Comparison of ENCODE assay signal across 9 cellular contexts in the genomic region with DNA sequence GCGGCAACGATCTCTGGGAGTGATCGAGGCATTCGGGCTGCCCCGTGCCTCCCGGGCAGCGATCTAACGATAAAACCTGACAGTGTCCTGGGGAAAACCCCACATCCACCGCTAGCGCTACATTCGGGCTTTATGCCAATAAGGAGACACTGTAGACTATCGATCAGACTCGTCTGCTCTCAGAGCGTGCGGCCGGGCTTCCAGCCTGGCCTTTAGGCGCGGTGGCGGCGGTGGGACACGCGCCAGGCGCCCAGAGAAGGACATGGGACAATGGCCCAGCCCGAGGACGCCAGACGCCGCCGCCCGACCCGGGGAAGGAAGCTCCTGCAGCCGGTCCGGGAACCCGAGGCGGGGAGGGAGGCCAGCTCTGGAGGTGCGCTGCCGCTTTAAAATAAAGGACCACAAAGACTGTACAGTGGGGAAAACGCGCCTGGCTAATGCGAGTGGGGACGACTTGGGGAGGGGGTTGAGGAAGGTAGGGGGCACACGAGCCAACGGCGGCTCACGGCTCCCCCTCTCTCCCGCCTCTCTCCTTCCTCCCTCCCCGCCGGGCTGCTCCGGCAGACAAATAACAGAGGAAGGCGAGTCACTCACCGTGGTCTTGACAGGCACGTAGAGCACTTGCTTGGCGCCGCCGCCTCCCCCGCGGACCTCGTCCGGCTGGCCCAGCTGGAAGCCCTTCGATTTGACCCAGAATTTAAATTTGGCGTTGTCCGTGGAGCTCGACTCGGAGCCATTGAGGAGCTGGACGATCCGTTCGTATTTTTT. TPM values are rescaled to one million over a fixed set of nuclear protein-coding genes. Genes with fewer than 3 reads are reported as not detected.
DNase-seq lines count a peak whose midpoint lies in the region; FAIRE-seq and TF ChIP-seq lines count a peak whose summit lies in the region.
"Had no signal": no experiment of that assay in that cellular context is flagged by ENCODE, and none has a peak within 500 bp of the region (broad histone marks: within the 10 kb centered on the region; RNA-seq: fewer than 3 reads in every experiment).

No MANE protein-coding gene starts in this region.

- intact Hi-C loops in transverse colon (cut with DNase I; ENCODE audit: low total_unique reads) = no loop called here

- H3K27me3 Mint-ChIP-seq in activated T-cell treated with anti-CD3 and anti-CD28 coated beads, Interleukin-2, amount 50 U/mL, for 24 hours = peaks cover 45% of the 10 kb centered on the region

- no peak overlapping the region for H3K27ac Mint-ChIP-seq in activated T-cell treated with anti-CD3 and anti-CD28 coated beads, Interleukin-2, amount 50 U/mL, for 24 hours

- H3K9me3 Mint-ChIP-seq in activated T-cell treated with anti-CD3 and anti-CD28 coated beads, Interleukin-2, amount 50 U/mL, for 24 hours = peaks cover 2% of the 10 kb centered on the region

- no peaks in the 10 kb centered on the region for H3K36me3 Mint-ChIP-seq in activated T-cell treated with anti-CD3 and anti-CD28 coated beads, Interleukin-2, amount 50 U/mL, for 24 hours (ENCODE audit: low read depth)

- no peak for FAIRE-seq in frontal cortex (lab: Jason Lieb, UNC)

- H3K4me3 ChIP-seq in liver (ENCODE audit: low read depth in 1 of 3, low read length in 3 of 3) = peak overlapping the region in 2 of 3 donors; percentile 29 to 34
- H3K4me3 ChIP-seq in transverse colon = peak overlapping the region; percentile 10 to 55 (median 28)

- peaks cover 5% of the 10 kb centered on the region for H3K4me1 Mint-ChIP-seq in activated T-cell treated with anti-CD3 and anti-CD28 coated beads, Interleukin-2, amount 50 U/mL, for 24 hours (ENCODE audit: low read depth)

- no peak overlapping the region for H3K27ac ChIP-seq in liver (ENCODE audit: low read depth in 1 of 2, low read length in 2 of 2)
- H3K27ac ChIP-seq in transverse colon = no peak overlapping the region

- TF ChIP-seq RAD21 in liver (IDR thresholded peaks at IDR 0.05) = no peak

- H3K4me1 ChIP-seq in liver (ENCODE audit: control insufficient read depth in 4 of 4, insufficient read depth in 4 of 4, low read length in 3 of 4) (peaks cover 8 to 33% (median 31%) of the 10 kb centered on the region in 4 donors), transverse colon (peaks cover 0 to 33% (median 28%) of the 10 kb centered on the region in 4 donors)

- 2% methylated on average over 66 of the region's 66 CpGs for WGBS in liver
- 2% methylated on average over 61 of the region's 66 CpGs; no CpG with 5 or more reads in 1 of the 2 donors for WGBS in transverse colon (ENCODE audit: low coverage in 1 of 2), 2 donors

- no peak overlapping the region for H3K9ac ChIP-seq in liver (ENCODE audit: low read depth in 1 of 2, low read length in 2 of 2)

- DNase-seq in NCI-H1417 (lab: John Stamatoyannopoulos, UW) (peak; percentile 41 to 94 (median 94)), NCI-H1417 treated with DMSO at 0.1 percent for 48 hours (lab: John Stamatoyannopoulos, UW) (no peak), NCI-H2171 treated with DMSO at 0.1 percent for 48 hours (lab: John Stamatoyannopoulos, UW) (peak; percentile 76), cerebellum (ENCODE audit: low spot score) (peak; percentile 55), transverse colon (no peak), frontal cortex (ENCODE audit: low spot score in 2 of 2) (no peak)
- no peak for DNase-seq in activated T-cell treated with anti-CD3 and anti-CD28 coated beads, Interleukin-2, amount 50 U/mL, for 24 hours

- TF ChIP-seq POLR2A in transverse colon (IDR thresholded peaks at IDR 0.05) = no peak

- H3K4me3 Mint-ChIP-seq in activated T-cell treated with anti-CD3 and anti-CD28 coated beads, Interleukin-2, amount 50 U/mL, for 24 hours = no peak overlapping the region

- no peaks in the 10 kb centered on the region for H3K9me3 ChIP-seq in liver (ENCODE audit: control insufficient read depth in 4 of 4, low read length in 3 of 4)
- no peaks in the 10 kb centered on the region for H3K9me3 ChIP-seq in transverse colon

- in situ Hi-C loops in transverse colon (cut with MboI; ENCODE audit: low pct_ligation_motif_present in 1 of 4, low pct_unique_long_range_greater_than_20kb in 1 of 4, low sequenced_read_pairs in 3 of 4) = no loop called here

- H3K27me3 ChIP-seq in liver (ENCODE audit: control insufficient read depth in 4 of 4, insufficient read depth in 4 of 4, low read length in 3 of 4) (peaks cover 0 to 11% (median 7%) of the 10 kb centered on the region in 4 donors), transverse colon (peaks cover 75% of the 10 kb centered on the region)

- no peaks in the 10 kb centered on the region for H3K36me3 ChIP-seq in liver (ENCODE audit: control insufficient read depth in 4 of 4, insufficient read depth in 3 of 4, low read depth in 1 of 4, low read length in 3 of 4)
- no peaks in the 10 kb centered on the region for H3K36me3 ChIP-seq in transverse colon

- TF ChIP-seq EP300 in transverse colon (IDR thresholded peaks at IDR 0.05; ENCODE audit: low read depth) = no peak

- TF ChIP-seq CTCF in liver (IDR thresholded peaks at IDR 0.05; ENCODE audit: low read depth, low read length, missing input control) = no peak
- no peak for TF ChIP-seq CTCF in transverse colon (IDR thresholded peaks at IDR 0.05)

TF ChIP-seq in liver, 16 proteins besides CTCF, POLR2A, EP300 and RAD21:
- TF ChIP-seq YY1 (IDR thresholded peaks at IDR 0.05) = no peak
- TF ChIP-seq TAF1 (conservative IDR thresholded peaks at IDR 0.05) = no peak
- TF ChIP-seq SP1 (IDR thresholded peaks at IDR 0.05) = no peak
- TF ChIP-seq HNF4A (conservative IDR thresholded peaks at IDR 0.05) = no peak
- no peak for TF ChIP-seq FOXA2 (IDR thresholded peaks at IDR 0.05)
- TF ChIP-seq, protein P1, sequence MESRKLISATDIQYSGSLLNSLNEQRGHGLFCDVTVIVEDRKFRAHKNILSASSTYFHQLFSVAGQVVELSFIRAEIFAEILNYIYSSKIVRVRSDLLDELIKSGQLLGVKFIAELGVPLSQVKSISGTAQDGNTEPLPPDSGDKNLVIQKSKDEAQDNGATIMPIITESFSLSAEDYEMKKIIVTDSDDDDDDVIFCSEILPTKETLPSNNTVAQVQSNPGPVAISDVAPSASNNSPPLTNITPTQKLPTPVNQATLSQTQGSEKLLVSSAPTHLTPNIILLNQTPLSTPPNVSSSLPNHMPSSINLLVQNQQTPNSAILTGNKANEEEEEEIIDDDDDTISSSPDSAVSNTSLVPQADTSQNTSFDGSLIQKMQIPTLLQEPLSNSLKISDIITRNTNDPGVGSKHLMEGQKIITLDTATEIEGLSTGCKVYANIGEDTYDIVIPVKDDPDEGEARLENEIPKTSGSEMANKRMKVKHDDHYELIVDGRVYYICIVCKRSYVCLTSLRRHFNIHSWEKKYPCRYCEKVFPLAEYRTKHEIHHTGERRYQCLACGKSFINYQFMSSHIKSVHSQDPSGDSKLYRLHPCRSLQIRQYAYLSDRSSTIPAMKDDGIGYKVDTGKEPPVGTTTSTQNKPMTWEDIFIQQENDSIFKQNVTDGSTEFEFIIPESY (IDR thresholded peaks at IDR 0.05) = no peak
- no peak for TF ChIP-seq RXRA (IDR thresholded peaks at IDR 0.05)
- TF ChIP-seq, protein P2, sequence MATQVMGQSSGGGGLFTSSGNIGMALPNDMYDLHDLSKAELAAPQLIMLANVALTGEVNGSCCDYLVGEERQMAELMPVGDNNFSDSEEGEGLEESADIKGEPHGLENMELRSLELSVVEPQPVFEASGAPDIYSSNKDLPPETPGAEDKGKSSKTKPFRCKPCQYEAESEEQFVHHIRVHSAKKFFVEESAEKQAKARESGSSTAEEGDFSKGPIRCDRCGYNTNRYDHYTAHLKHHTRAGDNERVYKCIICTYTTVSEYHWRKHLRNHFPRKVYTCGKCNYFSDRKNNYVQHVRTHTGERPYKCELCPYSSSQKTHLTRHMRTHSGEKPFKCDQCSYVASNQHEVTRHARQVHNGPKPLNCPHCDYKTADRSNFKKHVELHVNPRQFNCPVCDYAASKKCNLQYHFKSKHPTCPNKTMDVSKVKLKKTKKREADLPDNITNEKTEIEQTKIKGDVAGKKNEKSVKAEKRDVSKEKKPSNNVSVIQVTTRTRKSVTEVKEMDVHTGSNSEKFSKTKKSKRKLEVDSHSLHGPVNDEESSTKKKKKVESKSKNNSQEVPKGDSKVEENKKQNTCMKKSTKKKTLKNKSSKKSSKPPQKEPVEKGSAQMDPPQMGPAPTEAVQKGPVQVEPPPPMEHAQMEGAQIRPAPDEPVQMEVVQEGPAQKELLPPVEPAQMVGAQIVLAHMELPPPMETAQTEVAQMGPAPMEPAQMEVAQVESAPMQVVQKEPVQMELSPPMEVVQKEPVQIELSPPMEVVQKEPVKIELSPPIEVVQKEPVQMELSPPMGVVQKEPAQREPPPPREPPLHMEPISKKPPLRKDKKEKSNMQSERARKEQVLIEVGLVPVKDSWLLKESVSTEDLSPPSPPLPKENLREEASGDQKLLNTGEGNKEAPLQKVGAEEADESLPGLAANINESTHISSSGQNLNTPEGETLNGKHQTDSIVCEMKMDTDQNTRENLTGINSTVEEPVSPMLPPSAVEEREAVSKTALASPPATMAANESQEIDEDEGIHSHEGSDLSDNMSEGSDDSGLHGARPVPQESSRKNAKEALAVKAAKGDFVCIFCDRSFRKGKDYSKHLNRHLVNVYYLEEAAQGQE (IDR thresholded peaks at IDR 0.05) = no peak
- TF ChIP-seq, protein P3, sequence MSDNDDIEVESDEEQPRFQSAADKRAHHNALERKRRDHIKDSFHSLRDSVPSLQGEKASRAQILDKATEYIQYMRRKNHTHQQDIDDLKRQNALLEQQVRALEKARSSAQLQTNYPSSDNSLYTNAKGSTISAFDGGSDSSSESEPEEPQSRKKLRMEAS (IDR thresholded peaks at IDR 0.05) = no peak
- TF ChIP-seq FOXA1 (IDR thresholded peaks at IDR 0.05) = no peak
- TF ChIP-seq, protein P4, sequence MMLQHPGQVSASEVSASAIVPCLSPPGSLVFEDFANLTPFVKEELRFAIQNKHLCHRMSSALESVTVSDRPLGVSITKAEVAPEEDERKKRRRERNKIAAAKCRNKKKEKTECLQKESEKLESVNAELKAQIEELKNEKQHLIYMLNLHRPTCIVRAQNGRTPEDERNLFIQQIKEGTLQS (IDR thresholded peaks at IDR 0.05) = no peak
- no peak for TF ChIP-seq HNF4G (IDR thresholded peaks at IDR 0.05)
- no peak for TF ChIP-seq EGR1 (IDR thresholded peaks at IDR 0.05; ENCODE audit: low read depth in 2 of 2)
- TF ChIP-seq JUND (IDR thresholded peaks at IDR 0.05) = no peak
- TF ChIP-seq NR2F2 (IDR thresholded peaks at IDR 0.05) = no peak
- no peak for TF ChIP-seq GABPA (IDR thresholded peaks at IDR 0.05 in 1 of 2, conservative IDR thresholded peaks at IDR 0.05 in 1 of 2)

RNA-seq across cellular contexts. Expression of a gene that starts 2.1 kb away (rescaled TPM):
- total RNA-seq in cerebellum (43.4 TPM), liver (under 1 TPM; 0.17 to 0.65 TPM), transverse colon (1 to 10 TPM in 1 of 4 donors, not detected in 3; 1.7 TPM), frontal cortex (140 TPM)
- polyA plus RNA-seq in liver = under 1 TPM; 0.03 to 0.15 TPM
- polyA plus RNA-seq: AG04450 had no signal

Comparison
In these comparisons a context has a peak if more than half of its experiments do, and no peak if none do; other contexts are left out.
1. DNase-seq: peak in NCI-H1417 (3 of 3), NCI-H2171 treated with DMSO at 0.1 percent for 48 hours (single experiment) and cerebellum (single experiment); none in NCI-H1417 treated with DMSO at 0.1 percent for 48 hours (single experiment), transverse colon (single experiment), frontal cortex (0 of 2) and activated T-cell treated with anti-CD3 and anti-CD28 coated beads, Interleukin-2, amount 50 U/mL, for 24 hours (single experiment).
2. RNA of a gene that starts 2.1 kb away (total RNA-seq): 140 TPM in frontal cortex (single experiment) and 43.4 TPM in cerebellum (single experiment); 0.17 to 0.65 TPM in liver and 1.7 TPM in transverse colon; every median in the first group is over 10 times any median in the second.